ENCODE assay signal across 16 cellular contexts in the genomic region with DNA sequence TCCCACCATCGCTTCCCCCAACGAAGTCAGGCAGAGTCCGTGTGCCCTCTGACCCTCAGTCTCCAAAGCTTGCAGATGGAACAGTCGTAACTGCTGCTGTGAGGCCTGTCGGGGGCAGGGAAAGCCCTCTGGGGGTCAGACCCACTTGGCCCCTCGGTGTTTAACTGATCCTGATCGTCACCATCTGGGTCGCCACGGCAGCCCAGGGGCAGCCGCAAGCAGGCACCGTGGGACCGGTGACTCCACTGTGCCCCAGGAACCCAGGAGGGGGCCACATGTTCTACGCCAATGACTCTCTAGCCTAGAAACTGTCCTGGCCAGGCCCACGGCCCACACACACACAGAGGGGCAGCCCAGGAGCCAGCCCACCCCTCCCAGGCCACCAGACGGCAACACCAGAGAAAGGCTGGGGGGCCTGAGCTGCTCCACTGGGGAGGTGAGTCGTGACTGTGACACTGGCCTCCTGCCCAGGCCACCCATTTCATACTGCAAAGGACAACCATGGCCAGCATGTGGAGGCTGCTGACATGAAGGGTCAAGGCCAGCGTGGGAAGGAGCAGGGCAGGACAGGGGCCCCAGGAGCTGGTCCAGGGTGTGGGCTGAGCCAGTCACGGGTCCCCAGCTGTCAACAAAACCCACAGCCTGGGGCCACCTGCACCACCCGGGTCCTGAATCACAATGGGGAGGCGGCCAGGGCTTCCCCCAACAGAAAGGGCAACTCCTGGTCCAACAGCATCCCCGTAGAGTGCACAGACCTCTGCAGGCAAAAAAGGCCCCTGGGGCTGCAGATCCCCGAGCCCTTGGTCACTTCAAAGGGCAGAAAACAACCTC. TPM values are rescaled to one million over a fixed set of nuclear protein-coding genes. Genes with fewer than 3 reads are reported as not detected.
DNase-seq lines count a peak whose midpoint lies in the region; ATAC-seq, FAIRE-seq and TF ChIP-seq lines count a peak whose summit lies in the region.
"Had no signal": no experiment of that assay in that cellular context is flagged by ENCODE, and none has a peak within 500 bp of the region (broad histone marks: within the 10 kb centered on the region; RNA-seq: fewer than 3 reads in every experiment).

No MANE protein-coding gene starts in this region.

- H2BK12ac ChIP-seq in neuronal stem cell (ENCODE audit: low read length), result no peak overlapping the region

- H4K91ac ChIP-seq in neuronal stem cell (ENCODE audit: low read depth, low read length, poor library complexity), result no peak overlapping the region

- no peak for FAIRE-seq in H54 (lab: Jason Lieb, UNC)

- 81 to 88% methylated on average over 16 to 22 of the region's 22 CpGs for WGBS in endodermal cell (ENCODE audit: insufficient coverage in 1 of 2, insufficient read length in 1 of 2), 2 experiments
- no CpG with 5 or more reads among the region's 22 CpGs for WGBS in neuronal stem cell (ENCODE audit: extremely low coverage in 2 of 2, insufficient read length in 2 of 2, insufficient replicate concordance in 1 of 2), 2 donors

- H3K27ac Mint-ChIP-seq in IgD-negative memory B cell, result peak overlapping the region in 2 of 3 donors; percentile 82 to 83
- no peak overlapping the region for H3K27ac Mint-ChIP-seq in endodermal cell
- H3K27ac Mint-ChIP-seq in activated naive CD4-positive, alpha-beta T cell treated with anti-CD3 and anti-CD28 coated beads, Interleukin-2, amount 50 U/mL, for 72 hours, result no peak overlapping the region

- H3K14ac ChIP-seq in neuronal stem cell (ENCODE audit: low read length), result no peak overlapping the region

- no peaks in the 10 kb centered on the region for H3K36me3 ChIP-seq in BLaER1 treated with 17β-estradiol and CSF1 and Interleukin-3, amounts not matched to agents 10 nM and 100 nM
- H3K36me3 ChIP-seq in endodermal cell (ENCODE audit: control insufficient read depth, insufficient read depth, low read length) (no peaks in the 10 kb centered on the region), neuronal stem cell (replicated peaks in 1 of 2; ENCODE audit: control insufficient read depth in 2 of 2, insufficient read depth in 2 of 2, low read length in 2 of 2) (no peaks in the 10 kb centered on the region)
- H3K36me3 ChIP-seq: esophagus muscularis mucosa had no signal

- no peak overlapping the region for H2BK120ac ChIP-seq in neuronal stem cell (ENCODE audit: low read depth, low read length)

- 0 out of 22 replicates have a peak, but pooled peaks cover 0 to 5% (median 0%) of the 10 kb centered on the region in 11 experiments for H3K9me3 ChIP-seq in BLaER1 treated with 17β-estradiol and CSF1 and Interleukin-3, amounts not matched to agents 10 nM and 100 nM (replicated peaks in 1 of 11)
- H3K9me3 ChIP-seq in endodermal cell (ENCODE audit: control insufficient read depth, low read length) (no peaks in the 10 kb centered on the region), neuronal stem cell (replicated peaks in 1 of 2; ENCODE audit: control insufficient read depth in 2 of 2, insufficient read depth in 1 of 2, low read depth in 1 of 2, low read length in 2 of 2) (no peaks in the 10 kb centered on the region)
- H3K9me3 ChIP-seq: esophagus muscularis mucosa had no signal

- no peak overlapping the region for H4K8ac ChIP-seq in neuronal stem cell (ENCODE audit: low read depth, low read length)

- H2BK15ac ChIP-seq in neuronal stem cell (ENCODE audit: low read length), result no peak overlapping the region

- no peak overlapping the region; a peak in 1 of 20 replicates for H3K4me3 ChIP-seq in BLaER1 treated with 17β-estradiol and CSF1 and Interleukin-3, amounts not matched to agents 10 nM and 100 nM
- H3K4me3 ChIP-seq in endodermal cell (ENCODE audit: low read length), result no peak overlapping the region
- H3K4me3 ChIP-seq in neuronal stem cell (ENCODE audit: low read length in 2 of 2), result no peak overlapping the region
- H3K4me3 ChIP-seq: esophagus muscularis mucosa had no signal

- H4K20me1 ChIP-seq in BLaER1 treated with 17β-estradiol and CSF1 and Interleukin-3, amounts not matched to agents 10 nM and 100 nM, result peaks cover 74 to 94% (median 88%) of the 10 kb centered on the region in 11 experiments; a peak in 21 of 22 replicates

- H3K27me3 Mint-ChIP-seq in IgD-negative memory B cell (no peaks in the 10 kb centered on the region), endodermal cell (ENCODE audit: insufficient read depth) (no peaks in the 10 kb centered on the region)

- H3K27ac ChIP-seq in BLaER1 treated with 17β-estradiol and CSF1 and Interleukin-3, amounts not matched to agents 10 nM and 100 nM, result peak overlapping the region in 3 of 11 experiments; percentile 30 to 45 (median 32); a peak in 2 of 22 replicates
- H3K27ac ChIP-seq in endodermal cell (ENCODE audit: low read depth, low read length), result peak overlapping the region; percentile 68
- no peak overlapping the region for H3K27ac ChIP-seq in neuronal stem cell (replicated peaks; ENCODE audit: low read length)
- H3K27ac ChIP-seq: esophagus muscularis mucosa, KMS-11 had no signal

- H3K9me3 Mint-ChIP-seq in IgD-negative memory B cell (no peaks in the 10 kb centered on the region), endodermal cell (peaks cover 3% of the 10 kb centered on the region)
- H3K9me3 Mint-ChIP-seq in activated naive CD4-positive, alpha-beta T cell treated with anti-CD3 and anti-CD28 coated beads, Interleukin-2, amount 50 U/mL, for 72 hours, result no peaks in the 10 kb centered on the region

- no peak overlapping the region for H2BK5ac ChIP-seq in neuronal stem cell (ENCODE audit: low read length)

- H3K4me2 ChIP-seq in BLaER1 treated with 17β-estradiol and CSF1 and Interleukin-3, amounts not matched to agents 10 nM and 100 nM, result peak overlapping the region; percentile 55 to 96 (median 88)
- no peak overlapping the region for H3K4me2 ChIP-seq in neuronal stem cell (ENCODE audit: insufficient read depth, low read length, poor library complexity, severe bottlenecking)
- H3K4me2 ChIP-seq: KMS-11 had no signal

- H3K9ac ChIP-seq in BLaER1 treated with 17β-estradiol and CSF1 and Interleukin-3, amounts not matched to agents 10 nM and 100 nM, result peak overlapping the region in 9 of 11 experiments; percentile 4 to 47 (median 30); a peak in 9 of 22 replicates
- no peak overlapping the region for H3K9ac ChIP-seq in endodermal cell (ENCODE audit: extremely low read depth, low read length, poor library complexity, severe bottlenecking)
- peak overlapping the region; percentile 12 for H3K9ac ChIP-seq in neuronal stem cell (ENCODE audit: low read depth, low read length, poor library complexity)
- H3K9ac ChIP-seq: KMS-11 had no signal

- TF ChIP-seq POLR2A in H54 (IDR thresholded peaks at IDR 0.05; ENCODE audit: low read depth, low read length), result no peak

- H3K79me1 ChIP-seq in neuronal stem cell (ENCODE audit: low read depth, low read length), result peaks cover 35% of the 10 kb centered on the region

- peak overlapping the region; percentile 73 for H3K23ac ChIP-seq in neuronal stem cell (ENCODE audit: low read depth, low read length, poor library complexity)

- H2AK5ac ChIP-seq in neuronal stem cell (ENCODE audit: low read depth, low read length), result peak overlapping the region; percentile 84

- no peak for ATAC-seq in activated naive CD4-positive, alpha-beta T cell treated with anti-CD3 and anti-CD28 coated beads, Interleukin-2, amount 50 U/mL, for 72 hours
- no peak for ATAC-seq in HG02623 (IDR thresholded peaks at IDR 0.05; ENCODE audit: unreplicated experiment)

- peak overlapping the region in 3 of 4 donors; percentile 41 to 90 (median 56) for H3K4me3 Mint-ChIP-seq in IgD-negative memory B cell
- no peak overlapping the region for H3K4me3 Mint-ChIP-seq in endodermal cell

- H3K36me3 Mint-ChIP-seq in IgD-negative memory B cell (no peaks in the 10 kb centered on the region), endodermal cell (ENCODE audit: low read depth) (peaks cover 2% of the 10 kb centered on the region)
- no peaks in the 10 kb centered on the region for H3K36me3 Mint-ChIP-seq in activated naive CD4-positive, alpha-beta T cell treated with anti-CD3 and anti-CD28 coated beads, Interleukin-2, amount 50 U/mL, for 72 hours

- no peaks in the 10 kb centered on the region for H3K27me3 ChIP-seq in BLaER1 treated with 17β-estradiol and CSF1 and Interleukin-3, amounts not matched to agents 10 nM and 100 nM
- no peaks in the 10 kb centered on the region for H3K27me3 ChIP-seq in endodermal cell (ENCODE audit: control insufficient read depth, insufficient read depth, low read length, poor library complexity, severe bottlenecking)
- H3K27me3 ChIP-seq in neuronal stem cell (ENCODE audit: control insufficient read depth in 3 of 3, insufficient read depth in 3 of 3, low read depth in 1 of 3, low read length in 3 of 3), result no peaks in the 10 kb centered on the region
- H3K27me3 ChIP-seq: esophagus muscularis mucosa had no signal

- peaks cover 54 to 96% (median 80%) of the 10 kb centered on the region in 10 experiments for H3K4me1 ChIP-seq in BLaER1 treated with 17β-estradiol and CSF1 and Interleukin-3, amounts not matched to agents 10 nM and 100 nM
- H3K4me1 ChIP-seq in endodermal cell (ENCODE audit: control insufficient read depth, insufficient read depth, low read length) (no peaks in the 10 kb centered on the region), neuronal stem cell (ENCODE audit: control insufficient read depth in 2 of 2, insufficient read depth in 1 of 2, low read depth in 1 of 2, low read length in 2 of 2) (peaks cover 28 to 33% of the 10 kb centered on the region in 2 donors)

- H3K18ac ChIP-seq in neuronal stem cell (ENCODE audit: low read length), result peak overlapping the region; percentile 65

- TF ChIP-seq CTCF in endodermal cell (conservative IDR thresholded peaks at IDR 0.05), result no peak

- H3K4ac ChIP-seq in neuronal stem cell (ENCODE audit: low read length), result no peak overlapping the region

- no peak overlapping the region for H2AFZ ChIP-seq in neuronal stem cell (ENCODE audit: low read length)

- H3K4me1 Mint-ChIP-seq in IgD-negative memory B cell (peaks cover 56 to 71% (median 58%) of the 10 kb centered on the region in 3 donors), endodermal cell (peaks cover 13% of the 10 kb centered on the region)

- DNase-seq in endodermal cell (no peak), neuronal stem cell (ENCODE audit: low spot score) (no peak), H54 (ENCODE audit: insufficient read length, low spot score) (no peak), NCI-H69 (lab: John Stamatoyannopoulos, UW) (no peak)
- no peak for DNase-seq in activated naive CD4-positive, alpha-beta T cell treated with anti-CD3 and anti-CD28 coated beads, Interleukin-2, amount 50 U/mL, for 72 hours (ENCODE audit: low spot score in 2 of 2)
- DNase-seq: activated gamma-delta T cell; GOT3; head of caudate nucleus; NCI-H1417 treated with DMSO at 0.1 percent for 48 hours; NCI-H2227 treated with DMSO at 0.1 percent for 48 hours; stimulated activated CD4-positive, alpha-beta T cell treated with anti-CD3 and anti-CD28 coated beads, Interleukin-1b, Interleukin-23, amount 100 ng/mL, for 48 hours had no signal

RNA-seq across cellular contexts. Expression of a gene that starts 20.8 kb away (rescaled TPM):
- 28.7 TPM for polyA plus RNA-seq in IgD-negative memory B cell
- 10 to 100 TPM; 29.8 to 35.9 TPM for total RNA-seq in endodermal cell
- polyA plus RNA-seq in endodermal cell (2013, experiment 1 of 2), result 35.5 TPM
- polyA plus RNA-seq in endodermal cell (2013, experiment 2 of 2), result 31.9 TPM
- 18.5 TPM for polyA plus RNA-seq in neuronal stem cell (2013, experiment 1 of 2)
- 18.8 TPM for polyA plus RNA-seq in neuronal stem cell (2013, experiment 2 of 2)
- total RNA-seq in activated naive CD4-positive, alpha-beta T cell treated with anti-CD3 and anti-CD28 coated beads, Interleukin-2, amount 50 U/mL, for 72 hours, result 1 to 10 TPM; 7.5 to 9.1 TPM

RNA-seq across cellular contexts. Expression of a gene that starts 53.9 kb away (rescaled TPM):
- 26.5 TPM for polyA plus RNA-seq in IgD-negative memory B cell
- 10 to 100 TPM; 19.0 to 26.5 TPM for total RNA-seq in endodermal cell
- 24.2 TPM for polyA plus RNA-seq in endodermal cell (2013, experiment 1 of 2)
- 19.7 TPM for polyA plus RNA-seq in endodermal cell (2013, experiment 2 of 2)
- 33.0 TPM for polyA plus RNA-seq in neuronal stem cell (2013, experiment 1 of 2)
- 33.5 TPM for polyA plus RNA-seq in neuronal stem cell (2013, experiment 2 of 2)
- total RNA-seq in activated naive CD4-positive, alpha-beta T cell treated with anti-CD3 and anti-CD28 coated beads, Interleukin-2, amount 50 U/mL, for 72 hours, result 10 to 100 TPM in 1 of 2 donors, 1 to 10 TPM in 1; 3.7 to 19.8 TPM

Comparison
In these comparisons a context has a peak if more than half of its experiments do, and no peak if none do; other contexts are left out.
1. H3K27ac Mint-ChIP-seq: peak in IgD-negative memory B cell (2 of 3); none in endodermal cell (single experiment) and activated naive CD4-positive, alpha-beta T cell treated with anti-CD3 and anti-CD28 coated beads, Interleukin-2, amount 50 U/mL, for 72 hours (0 of 2).